8 cellular contexts compared by ENCODE assay signal in the genomic region with DNA sequence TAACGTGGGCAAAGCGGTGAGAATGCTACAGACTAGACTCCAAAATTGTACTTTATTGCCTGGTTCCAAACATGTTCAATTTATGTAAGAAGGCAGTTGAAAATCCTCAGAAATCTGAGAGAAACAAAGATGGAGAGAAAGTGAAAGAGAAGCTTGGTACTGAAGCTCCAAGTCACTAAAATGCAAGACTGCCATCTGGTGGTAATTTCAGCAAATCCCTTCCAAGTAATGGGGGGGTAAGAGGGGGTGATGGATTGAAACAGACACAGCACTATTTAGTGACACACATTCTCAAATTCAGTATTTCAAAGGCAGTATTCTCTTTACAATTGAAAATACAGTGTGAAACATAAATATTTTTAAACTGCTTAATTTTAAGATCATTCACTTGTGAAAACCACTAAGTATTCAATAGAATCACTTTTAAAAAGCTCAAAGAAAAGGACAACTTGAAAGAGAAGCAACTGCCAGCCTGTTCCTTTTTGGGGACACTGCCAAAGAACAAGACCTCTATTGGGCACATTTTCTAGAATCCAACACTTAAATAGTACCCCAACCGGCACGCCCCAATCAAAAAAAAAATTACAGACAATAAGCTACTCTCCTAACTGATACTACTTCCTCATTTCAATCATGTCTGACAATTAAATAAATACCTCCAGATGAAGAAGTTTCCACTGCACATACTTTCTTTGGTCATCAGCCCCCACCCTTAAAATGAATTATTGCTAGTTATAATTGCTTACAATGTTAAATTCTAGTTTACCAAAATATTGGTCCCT.
DNase-seq lines count a peak whose midpoint lies in the region; ATAC-seq and TF ChIP-seq lines count a peak whose summit lies in the region.

No MANE protein-coding gene starts in this region.

- no peak overlapping the region for H3K4me3 ChIP-seq in DND-41 (ENCODE audit: low read depth in 1 of 2, low read length in 2 of 2)
- no peak overlapping the region for H3K4me3 ChIP-seq in parathyroid adenoma (ENCODE audit: low read depth, low read length)
- no peak overlapping the region; the same call in 1 of the 2 replicates for H3K4me3 ChIP-seq in MG63

- no peaks in the 10 kb centered on the region for H3K36me3 ChIP-seq in DND-41 (ENCODE audit: insufficient read depth, low read length)
- H3K36me3 ChIP-seq in parathyroid adenoma (ENCODE audit: control insufficient read depth, insufficient read depth, low read length): no peaks in the 10 kb centered on the region
- no peaks in the 10 kb centered on the region for H3K36me3 ChIP-seq in MG63

- peak overlapping the region; percentile 14 for H3K27ac Mint-ChIP-seq in activated naive CD4-positive, alpha-beta T cell treated with anti-CD3 and anti-CD28 coated beads, Interleukin-2, amount 50 U/mL, for 24 hours

- H3K4me2 ChIP-seq in DND-41 (ENCODE audit: insufficient read depth, low read length) (peak overlapping the region; percentile 55; the same call in 1 of the 2 replicates), parathyroid adenoma (ENCODE audit: low read length) (peak overlapping the region; percentile 34)

- H3K79me2 ChIP-seq in DND-41 (ENCODE audit: insufficient read depth, low read length): no peaks in the 10 kb centered on the region
- H3K79me2 ChIP-seq in parathyroid adenoma: no peaks in the 10 kb centered on the region

- H3K4me1 ChIP-seq in DND-41 (ENCODE audit: insufficient read depth, low read length) (peaks cover 4% of the 10 kb centered on the region), parathyroid adenoma (no peaks in the 10 kb centered on the region)

- H2AFZ ChIP-seq in DND-41 (ENCODE audit: low read depth, low read length) (peak overlapping the region; percentile 58; the same call in 1 of the 2 replicates), parathyroid adenoma (peak overlapping the region; percentile 64)

- H4K20me1 ChIP-seq in DND-41 (ENCODE audit: insufficient read depth, low read length): no peaks in the 10 kb centered on the region

- H3K9me3 ChIP-seq in DND-41 (ENCODE audit: insufficient read depth, low read length, severe bottlenecking) (no peaks in the 10 kb centered on the region), parathyroid adenoma (ENCODE audit: control insufficient read depth, low read length) (no peaks in the 10 kb centered on the region), MG63 (no peaks in the 10 kb centered on the region)

- peaks cover 6% of the 10 kb centered on the region for H3K36me3 Mint-ChIP-seq in activated naive CD4-positive, alpha-beta T cell treated with anti-CD3 and anti-CD28 coated beads, Interleukin-2, amount 50 U/mL, for 24 hours

- H3K27ac ChIP-seq in DND-41 (ENCODE audit: low read length) (peak overlapping the region; percentile 61), parathyroid adenoma (no peak overlapping the region)

- no peaks in the 10 kb centered on the region for H3K27me3 Mint-ChIP-seq in activated naive CD4-positive, alpha-beta T cell treated with anti-CD3 and anti-CD28 coated beads, Interleukin-2, amount 50 U/mL, for 24 hours

- H3K9ac ChIP-seq in DND-41 (ENCODE audit: low read depth, low read length) (no peak overlapping the region), parathyroid adenoma (no peak overlapping the region)

- H3K9me3 Mint-ChIP-seq in activated naive CD4-positive, alpha-beta T cell treated with anti-CD3 and anti-CD28 coated beads, Interleukin-2, amount 50 U/mL, for 24 hours: no peaks in the 10 kb centered on the region

- H3K27me3 ChIP-seq in DND-41 (ENCODE audit: insufficient read depth, low read length, poor library complexity): no peaks in the 10 kb centered on the region
- H3K27me3 ChIP-seq in parathyroid adenoma (ENCODE audit: control insufficient read depth, insufficient read depth, low read length): no peaks in the 10 kb centered on the region
- no peaks in the 10 kb centered on the region for H3K27me3 ChIP-seq in MG63

- peak; percentile 87 for ATAC-seq in DND-41 (ENCODE audit: insufficient read depth, low read depth)
- ATAC-seq in GM19455 (IDR thresholded peaks at IDR 0.05; ENCODE audit: unreplicated experiment): peak; percentile 87
- peak; percentile 97 for ATAC-seq in HG03460 (IDR thresholded peaks at IDR 0.05; ENCODE audit: unreplicated experiment)

- no peak overlapping the region for H3K4me3 Mint-ChIP-seq in activated naive CD4-positive, alpha-beta T cell treated with anti-CD3 and anti-CD28 coated beads, Interleukin-2, amount 50 U/mL, for 24 hours

- DNase-seq in DND-41: peak; percentile 53
- peak; percentile 84 for DNase-seq in NCI-H69 (lab: John Stamatoyannopoulos, UW)
- DNase-seq in glomerular endothelial cell (ENCODE audit: extremely low read depth, low read depth, low spot score): peak; percentile 57
- no peak for DNase-seq in MG63

- peak; percentile 90 for TF ChIP-seq CTCF in DND-41 (IDR thresholded peaks at IDR 0.05; ENCODE audit: borderline replicate concordance, extremely low read depth, low read length, poor library complexity, severe bottlenecking)
- TF ChIP-seq CTCF in parathyroid adenoma (IDR thresholded peaks at IDR 0.05): peak; percentile 66

- H3K4me1 Mint-ChIP-seq in activated naive CD4-positive, alpha-beta T cell treated with anti-CD3 and anti-CD28 coated beads, Interleukin-2, amount 50 U/mL, for 24 hours: peaks cover 17% of the 10 kb centered on the region
